ENCODE assay signal across 1 cellular context in genomic region chr1:201450721-201451291, GRCh38.
TF ChIP-seq lines count a peak whose summit lies in the region.

No MANE protein-coding gene starts in this region.

TF ChIP-seq in H1, 55 proteins besides CTCF, POLR2A, EP300 and RAD21:
- TF ChIP-seq EGR1 (IDR thresholded peaks at IDR 0.05; ENCODE audit: borderline replicate concordance, low read depth, low read length) = peak; percentile 76; the same call in 1 of the 2 replicates
- no peak for TF ChIP-seq FOSL1 (IDR thresholded peaks at IDR 0.05; ENCODE audit: insufficient read depth, low read depth, low read length)
